Comparison of ENCODE assay signal across 25 cellular contexts in the genomic region with DNA sequence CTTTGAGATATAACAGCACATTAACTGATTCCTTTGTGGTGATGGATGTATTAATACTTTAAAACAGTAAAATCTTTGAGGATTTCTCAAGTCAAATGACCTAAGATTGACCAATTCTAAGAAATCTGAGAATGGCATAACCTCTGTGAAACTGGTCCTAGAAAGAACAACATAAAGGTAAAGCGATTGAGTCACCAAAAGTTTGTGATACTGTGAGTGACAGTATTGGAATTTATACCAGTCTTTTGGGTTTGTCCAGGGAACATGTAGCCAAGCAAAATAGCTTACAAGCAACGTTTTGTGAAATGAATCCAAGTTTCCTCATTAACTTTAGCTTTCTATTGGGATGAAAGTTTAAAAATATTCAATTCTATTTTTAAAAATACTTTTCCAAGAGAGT.
"Had no signal": no experiment of that assay in that cellular context is flagged by ENCODE, and none has a peak within 500 bp of the region (broad histone marks: within the 10 kb centered on the region; RNA-seq: fewer than 3 reads in every experiment).

No MANE protein-coding gene starts in this region.

- H3K4me1 Mint-ChIP-seq: activated B cell treated with CpG ODN at 0.5 μM for 24 hours; activated naive CD4-positive, alpha-beta T cell treated with anti-CD3 and anti-CD28 coated beads, Interleukin-2, amount 10 ng/mL, durations not matched to agents 7 days and 5 days; activated T-helper 17 cell treated with anti-CD3 and anti-CD28 coated beads, Interleukin-2, amount 50 U/mL, for 72 hours had no signal

- H3K4me3 ChIP-seq: MG63 had no signal

- H3K27me3 ChIP-seq: MG63 had no signal

- H3K36me3 ChIP-seq: MG63 had no signal

- H3K27ac Mint-ChIP-seq: activated B cell treated with CpG ODN at 0.5 μM for 24 hours; activated CD4-positive, alpha-beta T cell treated with anti-CD3 and anti-CD28 coated beads, Interleukin-2, amount 10 ng/mL, durations not matched to agents 24 days and 14 days; activated naive CD4-positive, alpha-beta T cell treated with anti-CD3 and anti-CD28 coated beads, Interleukin-2, amount 10 ng/mL, durations not matched to agents 7 days and 5 days; activated naive CD8-positive, alpha-beta T cell treated with anti-CD3 and anti-CD28 coated beads for 36 hours; activated T-helper 17 cell treated with anti-CD3 and anti-CD28 coated beads, Interleukin-2, amount 50 U/mL, for 72 hours; T-helper 1 cell treated with Interleukin-12 subunit alpha and Interleukin-12 subunit beta and Interleukin-4 antibody, amounts not matched to agents 30 μg/mL and 1 μg/mL, for 36 hours had no signal

- H3K36me3 Mint-ChIP-seq: activated naive CD4-positive, alpha-beta T cell treated with anti-CD3 and anti-CD28 coated beads, Interleukin-2, amount 10 ng/mL, durations not matched to agents 7 days and 5 days; activated naive CD8-positive, alpha-beta T cell treated with anti-CD3 and anti-CD28 coated beads for 36 hours had no signal

- H3K4me2 ChIP-seq: KMS-11 had no signal

- DNase-seq: activated B cell treated with CpG ODN at 0.5 μM for 24 hours; activated CD4-positive, alpha-beta T cell treated with anti-CD3 and anti-CD28 coated beads for 1 hour; activated CD4-positive, alpha-beta T cell treated with anti-CD3 and anti-CD28 coated beads, Interleukin-2, amount 10 ng/mL, durations not matched to agents 24 days and 14 days; activated CD4-positive, alpha-beta T cell treated with anti-CD3 and anti-CD28 coated beads, Interleukin-2, amount 50 U/mL, for 48 hours; activated CD8-positive, alpha-beta memory T cell treated with anti-CD3 and anti-CD28 coated beads for 24 hours; activated gamma-delta T cell treated with Interleukin-2 at 50 U/mL for 16 hours; activated naive CD4-positive, alpha-beta T cell treated with anti-CD3 and anti-CD28 coated beads, Interleukin-2, amount 10 ng/mL, durations not matched to agents 7 days and 5 days; activated naive CD8-positive, alpha-beta T cell treated with anti-CD3 and anti-CD28 coated beads for 36 hours; activated T-cell treated with anti-CD3 and anti-CD28 coated beads, Interleukin-2, amount 50 U/mL, for 48 hours; caudate nucleus; MG63; MV-4-11; NCI-H1092 treated with DMSO at 0.1 percent for 48 hours; NCI-H1417 treated with DMSO at 0.1 percent for 48 hours; NCI-H1694; NCI-H2029; NCI-H345; NCI-H510A; NCI-H69; NK-92 treated with Interleukin-12 subunit alpha and Interleukin-12 subunit beta, amount 100 ng/mL, for 24 hours; OCI-M1; SHP77 treated with DMSO at 0.1 percent for 48 hours had no signal

- H3K27me3 Mint-ChIP-seq: activated B cell treated with CpG ODN at 0.5 μM for 24 hours; activated CD4-positive, alpha-beta T cell treated with anti-CD3 and anti-CD28 coated beads, Interleukin-2, amount 10 ng/mL, durations not matched to agents 24 days and 14 days; activated naive CD4-positive, alpha-beta T cell treated with anti-CD3 and anti-CD28 coated beads, Interleukin-2, amount 10 ng/mL, durations not matched to agents 7 days and 5 days; activated naive CD8-positive, alpha-beta T cell treated with anti-CD3 and anti-CD28 coated beads for 36 hours; activated T-helper 17 cell treated with anti-CD3 and anti-CD28 coated beads, Interleukin-2, amount 50 U/mL, for 72 hours had no signal

- H3K9ac ChIP-seq: KMS-11 had no signal

- H3K27ac ChIP-seq: KMS-11 had no signal

- ATAC-seq: activated T-helper 17 cell treated with anti-CD3 and anti-CD28 coated beads, Interleukin-2, amount 50 U/mL, for 72 hours had no signal

- H3K9me3 Mint-ChIP-seq: activated CD4-positive, alpha-beta T cell treated with anti-CD3 and anti-CD28 coated beads, Interleukin-2, amount 10 ng/mL, durations not matched to agents 24 days and 14 days; activated naive CD4-positive, alpha-beta T cell treated with anti-CD3 and anti-CD28 coated beads, Interleukin-2, amount 10 ng/mL, durations not matched to agents 7 days and 5 days; activated T-helper 17 cell treated with anti-CD3 and anti-CD28 coated beads, Interleukin-2, amount 50 U/mL, for 72 hours had no signal

- H3K4me3 Mint-ChIP-seq: activated B cell treated with CpG ODN at 0.5 μM for 24 hours; activated CD4-positive, alpha-beta T cell treated with anti-CD3 and anti-CD28 coated beads, Interleukin-2, amount 10 ng/mL, durations not matched to agents 24 days and 14 days; activated naive CD4-positive, alpha-beta T cell treated with anti-CD3 and anti-CD28 coated beads, Interleukin-2, amount 10 ng/mL, durations not matched to agents 7 days and 5 days; activated naive CD8-positive, alpha-beta T cell treated with anti-CD3 and anti-CD28 coated beads for 36 hours; activated T-helper 17 cell treated with anti-CD3 and anti-CD28 coated beads, Interleukin-2, amount 50 U/mL, for 72 hours; T-helper 1 cell treated with Interleukin-12 subunit alpha and Interleukin-12 subunit beta and Interleukin-4 antibody, amounts not matched to agents 30 μg/mL and 1 μg/mL, for 36 hours had no signal
